In the genomic region with DNA sequence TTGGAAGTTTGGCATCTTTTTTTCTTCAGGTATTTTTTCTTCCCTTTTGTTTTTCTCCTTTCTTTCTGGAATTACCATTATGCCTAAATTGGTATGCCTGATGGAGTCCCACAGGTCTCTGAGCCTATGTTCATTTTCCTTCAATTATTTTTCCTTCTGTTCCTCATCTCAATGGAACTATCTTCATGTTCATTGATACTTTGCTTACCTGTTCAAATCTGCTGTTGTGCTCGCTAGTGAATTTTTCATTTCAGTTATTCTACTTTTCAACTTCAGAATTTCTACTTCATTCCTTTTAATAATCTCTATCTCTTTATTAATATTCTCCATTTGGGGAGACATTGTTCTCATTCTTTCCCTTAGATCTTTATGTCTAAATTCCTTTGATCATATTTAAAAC, we compare ENCODE assay signal across 29 cellular contexts. TPM values are rescaled to one million over a fixed set of nuclear protein-coding genes. Genes with fewer than 3 reads are reported as not detected.
"Had no signal": no experiment of that assay in that cellular context is flagged by ENCODE, and none has a peak within 500 bp of the region (broad histone marks: within the 10 kb centered on the region; RNA-seq: fewer than 3 reads in every experiment).

No MANE protein-coding gene starts in this region.

- DNase-seq: stimulated activated CD4-positive, alpha-beta T cell treated with anti-CD3 and anti-CD28 coated beads, Interleukin-2, amount 100 ng/mL, for 48 hours; stimulated activated CD4-positive, alpha-beta T cell treated with anti-CD3 and anti-CD28 coated beads, Interleukin-4, amount 100 ng/mL, for 1 hour; stimulated activated CD4-positive, alpha-beta T cell treated with anti-CD3 and anti-CD28 coated beads, Interleukin-4, amount 100 ng/mL, for 24 hours; stimulated activated CD4-positive, alpha-beta T cell treated with anti-CD3 and anti-CD28 coated beads, Interleukin-4, amount 100 ng/mL, for 4 hours; stimulated activated CD8-positive, alpha-beta memory T cell treated with anti-CD3 and anti-CD28 coated beads, Interleukin-4, amount 100 ng/mL, for 48 hours; stimulated activated naive B cell treated with anti-CD40 and anti-IgM and Interleukin-4, amounts not matched to agents 10 μg/mL and 1 μg/mL and 100 μg/mL, for 72 hours; stimulated activated naive CD4-positive, alpha-beta T cell; stimulated activated naive CD4-positive, alpha-beta T cell treated with Interleukin-2 at 50 U/mL for 16 hours; stimulated activated naive CD8-positive, alpha-beta T cell treated with anti-CD3 and anti-CD28 coated beads, Interleukin-15, amount 100 ng/mL, for 72 hours; stimulated activated naive CD8-positive, alpha-beta T cell treated with anti-CD3 and anti-CD28 coated beads, Interleukin-15, Interleukin-2, amounts not matched to agents 100 U/mL and 50 U/mL, for 24 hours; stomach; substantia nigra; testis; thyroid gland; tibial artery; transverse colon; trophoblast cell; upper lobe of left lung; upper lobe of right lung; uterus had no signal

- H3K27me3 ChIP-seq: testis, thyroid gland, tibial nerve, upper lobe of left lung, uterus, vagina had no signal

- H3K4me1 ChIP-seq: stomach, suprapubic skin, testis, thyroid gland, tibial artery, tibial nerve, transverse colon, upper lobe of left lung, upper lobe of right lung, uterus, vagina had no signal

- FAIRE-seq: urothelium cell line had no signal

- H3K9me3 ChIP-seq: suprapubic skin, testis, thoracic aorta, thyroid gland, transverse colon, upper lobe of right lung, uterus, vagina had no signal

- H3K4me3 ChIP-seq: stomach, suprapubic skin, testis, thoracic aorta, thyroid gland, tibial artery, tibial nerve, transverse colon, upper lobe of left lung, upper lobe of right lung, uterus, vagina had no signal

- H3K27ac ChIP-seq: stomach, suprapubic skin, testis, thoracic aorta, thyroid gland, tibial artery, tibial nerve, transverse colon, upper lobe of left lung, upper lobe of right lung, uterus, vagina had no signal

- ATAC-seq: stimulated activated effector memory CD8-positive, alpha-beta T cell treated with anti-CD3 and anti-CD28 coated beads, Interleukin-12 subunit alpha, Interleukin-12 subunit beta, amount 100 ng/mL, for 72 hours; stimulated activated memory B cell treated with anti-CD40 and anti-IgM and Interleukin-4, amounts not matched to agents 10 μg/mL and 1 μg/mL and 100 μg/mL, for 72 hours; stimulated activated naive B cell treated with anti-CD40 and anti-IgM and Interleukin-4, amounts not matched to agents 10 μg/mL and 1 μg/mL and 100 μg/mL, for 72 hours; stimulated activated naive CD8-positive, alpha-beta T cell treated with anti-CD3 and anti-CD28 coated beads, Interleukin-15, amount 100 ng/mL, for 72 hours; stimulated activated naive CD8-positive, alpha-beta T cell treated with anti-CD3 and anti-CD28 coated beads, Interleukin-15, Interleukin-2, amounts not matched to agents 100 U/mL and 50 U/mL, for 24 hours; upper lobe of right lung had no signal

- H3K36me3 ChIP-seq: stomach, suprapubic skin, thoracic aorta, thyroid gland, tibial artery, tibial nerve, transverse colon, upper lobe of left lung, upper lobe of right lung, uterus, vagina had no signal

RNA-seq across cellular contexts. Expression of a gene that starts 16.1 kb away (rescaled TPM):
- total RNA-seq: subcutaneous adipose tissue, suprapubic skin, thoracic aorta, thyroid gland, tibial nerve, upper lobe of left lung, upper lobe of right lung, ureter had no signal
